ENCODE assay signal across 20 cellular contexts in the genomic region with DNA sequence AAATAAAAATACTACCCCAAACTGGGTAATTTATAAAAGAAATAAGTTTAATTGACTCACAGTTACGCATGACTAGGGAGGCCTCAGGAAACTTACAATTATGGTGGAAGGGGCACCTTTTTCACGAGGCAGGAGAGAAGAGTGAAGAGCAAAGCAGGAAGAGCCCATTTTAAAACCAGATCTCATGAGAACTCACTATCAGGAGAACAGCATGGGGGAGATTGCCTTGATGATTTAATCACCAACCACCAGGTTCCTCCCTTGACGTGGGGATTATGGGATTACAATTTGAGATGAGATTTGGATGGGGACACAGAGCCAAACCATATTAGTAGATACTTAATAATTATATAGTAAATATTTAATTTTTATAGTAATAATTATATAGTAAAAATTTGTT.
"Had no signal": no experiment of that assay in that cellular context is flagged by ENCODE, and none has a peak within 500 bp of the region (broad histone marks: within the 10 kb centered on the region; RNA-seq: fewer than 3 reads in every experiment).

No MANE protein-coding gene starts in this region.

- H3K9me3 ChIP-seq: ascending aorta, esophagus squamous epithelium, lower lobe of right lung, prostate gland, right atrium auricular region, testis had no signal

- H3K27me3 ChIP-seq: ascending aorta, esophagus squamous epithelium, right atrium auricular region, testis had no signal

- H3K9me3 Mint-ChIP-seq: activated T-cell treated with anti-CD3 and anti-CD28 coated beads, Interleukin-2, amount 50 U/mL, for 4 hours had no signal

- H3K4me1 ChIP-seq: ascending aorta, esophagus squamous epithelium, prostate gland, testis had no signal

- H3K27ac Mint-ChIP-seq: activated naive CD4-positive, alpha-beta T cell treated with anti-CD3 and anti-CD28 coated beads for 36 hours; stimulated activated naive CD8-positive, alpha-beta T cell treated with anti-CD3 and anti-CD28 coated beads, Interleukin-15, amount 100 ng/mL, for 72 hours had no signal

- H3K4me3 Mint-ChIP-seq: activated naive CD4-positive, alpha-beta T cell treated with anti-CD3 and anti-CD28 coated beads for 36 hours; activated T-cell treated with anti-CD3 and anti-CD28 coated beads, Interleukin-2, amount 50 U/mL, for 4 hours; stimulated activated naive CD8-positive, alpha-beta T cell treated with anti-CD3 and anti-CD28 coated beads, Interleukin-15, amount 100 ng/mL, for 72 hours; type B pancreatic cell had no signal

- H3K27ac ChIP-seq: ascending aorta, esophagus squamous epithelium, lower lobe of right lung, prostate gland, right atrium auricular region, skin epidermis, testis had no signal

- DNase-seq: activated CD4-positive, alpha-beta T cell treated with anti-CD3 and anti-CD28 coated beads, Interleukin-2, amount 50 U/mL, for 1 hour; activated CD8-positive, alpha-beta memory T cell treated with anti-CD3 and anti-CD28 coated beads, Interleukin-2, amount 50 U/mL, for 4 hours; activated naive CD4-positive, alpha-beta T cell treated with anti-CD3 and anti-CD28 coated beads for 36 hours; activated T-cell treated with anti-CD3 and anti-CD28 coated beads, Interleukin-2, amount 50 U/mL, for 4 hours; dermis blood vessel endothelial cell; effector memory CD4-positive, alpha-beta T cell; esophagus squamous epithelium; left cardiac atrium; lower lobe of right lung; stimulated activated CD4-positive, alpha-beta T cell treated with anti-CD3 and anti-CD28 coated beads, Interleukin-2, amount 100 ng/mL, for 48 hours; stimulated activated naive CD8-positive, alpha-beta T cell treated with anti-CD3 and anti-CD28 coated beads, Interleukin-15, amount 100 ng/mL, for 72 hours; T-helper 1 cell; T1000 had no signal

- H3K4me3 ChIP-seq: ascending aorta, esophagus squamous epithelium, lower lobe of right lung, prostate gland, right atrium auricular region, skin epidermis, testis had no signal

- H3K27me3 Mint-ChIP-seq: stimulated activated naive CD8-positive, alpha-beta T cell treated with anti-CD3 and anti-CD28 coated beads, Interleukin-15, amount 100 ng/mL, for 72 hours; type B pancreatic cell had no signal

- ATAC-seq: activated CD4-positive, CD25-positive, alpha-beta regulatory T cell treated with anti-CD3 and anti-CD28 coated beads, Interleukin-2, amount 50 U/mL, for 24 hours; activated T-cell treated with anti-CD3 and anti-CD28 coated beads, Interleukin-2, amount 50 U/mL, for 4 hours; stimulated activated naive CD8-positive, alpha-beta T cell treated with anti-CD3 and anti-CD28 coated beads, Interleukin-15, amount 100 ng/mL, for 72 hours had no signal

- H3K36me3 ChIP-seq: ascending aorta, prostate gland, right atrium auricular region had no signal
